In genomic region chr17:18008496-18009268, GRCh38 we compare ENCODE assay signal across 14 cellular contexts. TPM values are rescaled to one million over a fixed set of nuclear protein-coding genes. Genes with fewer than 3 reads are reported as not detected.
A peak's percentile ranks its signal among the peaks of the same experiment; 100 is the strongest.
DNase-seq lines count a peak whose midpoint lies in the region; ATAC-seq and TF ChIP-seq lines count a peak whose summit lies in the region.
"Had no signal": no experiment of that assay in that cellular context is flagged by ENCODE, and none has a peak within 500 bp of the region (broad histone marks: within the 10 kb centered on the region; RNA-seq: fewer than 3 reads in every experiment).

No MANE protein-coding gene starts in this region.

- CTCF ChIA-PET in PC-3 (lab: Charles Lee) = no interaction called here

- no peaks in the 10 kb centered on the region for H3K9me2 ChIP-seq in PC-3 (replicated peaks; ENCODE audit: low read length)

- H3K4me3 ChIP-seq in PC-3 (ENCODE audit: low read length) (no peak overlapping the region), trophoblast cell (ENCODE audit: low read depth, low read length) (no peak overlapping the region)
- H3K4me3 ChIP-seq: skin epidermis had no signal

- peak; percentile 80 for DNase-seq in GM03348 (ENCODE audit: low spot score)
- peak; percentile 84 for DNase-seq in PC-3
- DNase-seq in dedifferentiated amniotic fluid mesenchymal stem cell (ENCODE audit: extremely low spot score) = peak; percentile 22
- DNase-seq in trophoblast cell = peak in 1 of 2 donors; percentile 59
- DNase-seq in activated effector memory CD4-positive, alpha-beta T cell treated with Interleukin-2 at 50 U/mL for 16 hours = no peak
- no peak for DNase-seq in midbrain (lab: John Stamatoyannopoulos, UW)
- DNase-seq in GM10266 (ENCODE audit: extremely low spot score) = no peak
- DNase-seq: aorta; COR-L47; effector memory CD4-positive, alpha-beta T cell; glutamatergic neuron; T-helper 1 cell had no signal

- H3K4me2 ChIP-seq in PC-3 (ENCODE audit: low read length) (peak overlapping the region; percentile 36), trophoblast cell (ENCODE audit: low read length) (no peak overlapping the region)

- no peaks in the 10 kb centered on the region for H3K79me1 ChIP-seq in trophoblast cell (ENCODE audit: low read length)

- no peaks in the 10 kb centered on the region for H3K27me3 ChIP-seq in PC-3 (ENCODE audit: low read length)
- no peaks in the 10 kb centered on the region for H3K27me3 ChIP-seq in trophoblast cell (ENCODE audit: insufficient read depth, low read length)

- H3K4me1 ChIP-seq in PC-3 (ENCODE audit: insufficient read depth, low read length) (peaks cover 39% of the 10 kb centered on the region), trophoblast cell (ENCODE audit: control insufficient read depth in 1 of 2, insufficient read depth in 2 of 2, low read length in 2 of 2) (peaks cover 6 to 12% of the 10 kb centered on the region in 2 experiments)

- H2BK5ac ChIP-seq in trophoblast cell (ENCODE audit: low read depth, low read length, poor library complexity) = no peak overlapping the region

- no peak overlapping the region for H4K12ac ChIP-seq in trophoblast cell (ENCODE audit: low read depth, low read length)

- POLR2A ChIA-PET in PC-3 (lab: Charles Lee; ENCODE audit: unreplicated experiment) = no interaction called here

- no peaks in the 10 kb centered on the region for H3K79me2 ChIP-seq in PC-3 (ENCODE audit: low read length)
- no peaks in the 10 kb centered on the region for H3K79me2 ChIP-seq in trophoblast cell (ENCODE audit: control insufficient read depth, insufficient read depth, low read length, poor library complexity)

- intact Hi-C loops in PC-3 (cut with micrococcal nuclease) = no loop called here

- H3K27ac ChIP-seq in PC-3 (ENCODE audit: low read length) = peak overlapping the region; percentile 52
- no peak overlapping the region for H3K27ac ChIP-seq in trophoblast cell (ENCODE audit: low read depth, low read length)
- H3K27ac ChIP-seq: skin epidermis had no signal

- no peaks in the 10 kb centered on the region for H3K9me3 ChIP-seq in PC-3 (ENCODE audit: low read length)
- H3K9me3 ChIP-seq in trophoblast cell (ENCODE audit: insufficient read depth, low read depth, low read length) = peaks cover 8% of the 10 kb centered on the region

- TF ChIP-seq CTCF in PC-3 (conservative IDR thresholded peaks at IDR 0.05; ENCODE audit: low read depth, low read length) (no peak), GM10266 (IDR thresholded peaks at IDR 0.05; ENCODE audit: control insufficient read depth, insufficient read depth, low read depth, missing control alignments) (no peak)

- H2BK120ac ChIP-seq in trophoblast cell (ENCODE audit: insufficient read depth, low read length, poor library complexity) = no peak overlapping the region

- H2AFZ ChIP-seq in PC-3 (ENCODE audit: low read length) (no peak overlapping the region), trophoblast cell (ENCODE audit: insufficient read depth, low read length, poor library complexity) (no peak overlapping the region)

- no peak overlapping the region for H2AK5ac ChIP-seq in trophoblast cell (ENCODE audit: low read length)

- H3K23ac ChIP-seq in trophoblast cell (ENCODE audit: low read length) = no peak overlapping the region

- no peak overlapping the region for H4K91ac ChIP-seq in trophoblast cell (ENCODE audit: low read depth, low read length)

- no peaks in the 10 kb centered on the region for H4K20me1 ChIP-seq in PC-3 (ENCODE audit: low read length)

- no peak overlapping the region for H3K4ac ChIP-seq in trophoblast cell (ENCODE audit: low read depth, low read length)

- no peak overlapping the region for H4K8ac ChIP-seq in trophoblast cell (ENCODE audit: low read depth, low read length)

- H3K9ac ChIP-seq in PC-3 (ENCODE audit: low read length) (no peak overlapping the region), trophoblast cell (ENCODE audit: low read length) (no peak overlapping the region)

- H2BK12ac ChIP-seq in trophoblast cell (ENCODE audit: low read length) = no peak overlapping the region

- no peak overlapping the region for H3K14ac ChIP-seq in trophoblast cell (ENCODE audit: low read length)

- BruUV-seq in PC-3 (replicated peaks; lab: Mats Ljungman, UMichigan) = no TSS peak

- no CpG with 5 or more reads among the region's 5 CpGs for WGBS in trophoblast cell (ENCODE audit: extremely low coverage, insufficient coverage, insufficient read length)

- peak overlapping the region; percentile 21 for H3K18ac ChIP-seq in trophoblast cell (ENCODE audit: low read length)

- H3F3A ChIP-seq in PC-3 (ENCODE audit: low read length, unreplicated experiment) = no peaks in the 10 kb centered on the region

- H3K36me3 ChIP-seq in PC-3 (ENCODE audit: low read depth, low read length) = peaks cover 5% of the 10 kb centered on the region; the same call in 1 of the 2 replicates
- peaks cover 4 to 5% of the 10 kb centered on the region in 2 experiments for H3K36me3 ChIP-seq in trophoblast cell (ENCODE audit: control insufficient read depth in 1 of 2, insufficient read depth in 2 of 2, low read length in 2 of 2)

- ATAC-seq in PC-3 (peak; percentile 65), GM21423 (IDR thresholded peaks at IDR 0.05; ENCODE audit: unreplicated experiment) (no peak)

RNA-seq across cellular contexts. Expression of gene ATPAF2, which starts 30.3 kb away (rescaled TPM):
- total RNA-seq in PC-3 (2014; rRNA removed) = 34.7 and 40.5 TPM in 2 replicates
- 19.0 and 19.7 TPM in 2 replicates for polyA plus RNA-seq in trophoblast cell (2013)

RNA-seq across cellular contexts. Expression of gene GID4, which starts 30.5 kb away (rescaled TPM):
- 7.3 and 9.7 TPM in 2 replicates for total RNA-seq in PC-3 (2014; rRNA removed)
- 7.6 and 8.3 TPM in 2 replicates for polyA plus RNA-seq in trophoblast cell (2013)

RNA-seq across cellular contexts. Expression of gene DRC3, which starts 36.0 kb away (rescaled TPM):
- total RNA-seq in PC-3 (2014; rRNA removed) = 1.9 and 2.2 TPM in 2 replicates
- polyA plus RNA-seq in trophoblast cell (2013) = 0.39 and 0.47 TPM in 2 replicates

RNA-seq across cellular contexts. Expression of gene TOM1L2, which starts 36.5 kb away (rescaled TPM):
- 53.3 and 77.1 TPM in 2 replicates for total RNA-seq in PC-3 (2014; rRNA removed)
- polyA plus RNA-seq in trophoblast cell (2013) = 76.2 and 80.2 TPM in 2 replicates

Comparison
In these comparisons a context has a peak if more than half of its experiments do, and no peak if none do; other contexts are left out.
1. DNase-seq: peak in GM03348 (single experiment), PC-3 (single experiment) and dedifferentiated amniotic fluid mesenchymal stem cell (single experiment); none in activated effector memory CD4-positive, alpha-beta T cell treated with Interleukin-2 at 50 U/mL for 16 hours (single experiment), midbrain (single experiment) and GM10266 (single experiment).